Comparison of ENCODE assay signal across 15 cellular contexts in the genomic region with DNA sequence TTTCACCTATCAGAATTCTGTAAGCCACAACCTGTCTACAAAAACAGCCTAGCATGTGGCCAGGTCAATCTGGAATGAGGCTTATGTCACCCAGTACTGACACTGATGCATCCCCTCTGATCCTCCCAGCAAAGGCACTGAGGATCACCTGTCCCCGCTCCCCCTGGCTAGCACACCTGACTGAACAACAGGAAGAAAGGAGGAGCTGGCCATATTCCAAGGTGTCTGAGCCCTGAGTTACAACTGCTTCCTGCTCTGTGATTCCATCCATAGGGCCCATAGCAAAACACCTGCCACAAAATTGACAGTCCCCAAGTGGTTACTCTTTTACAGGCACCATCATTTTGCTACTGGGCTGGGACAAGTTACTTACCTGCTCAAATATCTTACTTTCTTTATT.
DNase-seq lines count a peak whose midpoint lies in the region; TF ChIP-seq lines count a peak whose summit lies in the region.
"Had no signal": no experiment of that assay in that cellular context is flagged by ENCODE, and none has a peak within 500 bp of the region (broad histone marks: within the 10 kb centered on the region; RNA-seq: fewer than 3 reads in every experiment).

No MANE protein-coding gene starts in this region.

- H3K9me3 ChIP-seq in prostate gland = no peaks in the 10 kb centered on the region
- no peaks in the 10 kb centered on the region for H3K9me3 ChIP-seq in A673 (ENCODE audit: low read depth, low read length, poor library complexity, severe bottlenecking)
- H3K9me3 ChIP-seq: heart right ventricle had no signal

- BruUV-seq in A673 (replicated peaks; lab: Mats Ljungman, UMichigan) = no TSS peak

- peaks cover 27% of the 10 kb centered on the region for H3K4me1 Mint-ChIP-seq in glutamatergic neuron (ENCODE audit: low read depth, unreplicated experiment)
- H3K4me1 Mint-ChIP-seq: GM23338 had no signal

- TF ChIP-seq CTCF in prostate gland (IDR thresholded peaks at IDR 0.05) = no peak
- TF ChIP-seq CTCF in glutamatergic neuron (IDR thresholded peaks at IDR 0.05; ENCODE audit: partially characterized antibody, unreplicated experiment) = no peak
- TF ChIP-seq CTCF in A673 (conservative IDR thresholded peaks at IDR 0.05; ENCODE audit: low read depth, low read length) = no peak

- H3K27me3 Mint-ChIP-seq in glutamatergic neuron (ENCODE audit: unreplicated experiment) = peaks cover 5% of the 10 kb centered on the region

- H3K4me3 Mint-ChIP-seq in glutamatergic neuron (ENCODE audit: unreplicated experiment) = no peak overlapping the region
- H3K4me3 Mint-ChIP-seq: activated naive CD8-positive, alpha-beta T cell; GM23338 had no signal

- no peak overlapping the region for H3K27ac Mint-ChIP-seq in glutamatergic neuron (ENCODE audit: unreplicated experiment)
- H3K27ac Mint-ChIP-seq: activated naive CD8-positive, alpha-beta T cell; GM23338 had no signal

- intact Hi-C loops in prostate gland (cut with DNase I) = no loop called here
- intact Hi-C loops in A673 (cut with micrococcal nuclease; ENCODE audit: unreplicated experiment) = no loop called here

- H3K4me1 ChIP-seq in prostate gland (replicated peaks) = no peaks in the 10 kb centered on the region
- no peaks in the 10 kb centered on the region for H3K4me1 ChIP-seq in A673 (ENCODE audit: insufficient read depth, low read length, poor library complexity, severe bottlenecking)

- H3K36me3 Mint-ChIP-seq in glutamatergic neuron (ENCODE audit: unreplicated experiment) = no peaks in the 10 kb centered on the region
- H3K36me3 Mint-ChIP-seq: activated naive CD8-positive, alpha-beta T cell had no signal

- H3K36me3 ChIP-seq in prostate gland = no peaks in the 10 kb centered on the region
- no peaks in the 10 kb centered on the region for H3K36me3 ChIP-seq in A673 (ENCODE audit: insufficient read depth, low read length, poor library complexity, severe bottlenecking)
- H3K36me3 ChIP-seq: heart right ventricle had no signal

- H3K9me3 Mint-ChIP-seq in glutamatergic neuron (ENCODE audit: unreplicated experiment) = peaks cover 7% of the 10 kb centered on the region
- H3K9me3 Mint-ChIP-seq: GM23338 had no signal

- CTCF ChIA-PET in A673 (lab: Charles Lee) = no interaction called here

- peak; percentile 18 for DNase-seq in DMS53 treated with DMSO at 0.1 percent for 48 hours (lab: John Stamatoyannopoulos, UW; ENCODE audit: unreplicated experiment)
- peak; percentile 69 to 94 for DNase-seq in NCI-H2081 (lab: John Stamatoyannopoulos, UW)
- DNase-seq in NCI-H748 (lab: John Stamatoyannopoulos, UW; ENCODE audit: unreplicated experiment) = peak; percentile 90
- DNase-seq in prostate gland (ENCODE audit: low spot score) = peak; percentile 43
- no peak for DNase-seq in glutamatergic neuron
- DNase-seq in A673 (ENCODE audit: low spot score) = no peak
- no peak for DNase-seq in activated gamma-delta T cell treated with Interleukin-2 at 50 U/mL for 16 hours
- DNase-seq: activated CD8-positive, alpha-beta memory T cell treated with anti-CD3 and anti-CD28 coated beads for 24 hours; heart right ventricle; left ventricle myocardium superior; NCI-H1436 treated with DMSO at 0.1 percent for 48 hours; stimulated activated CD8-positive, alpha-beta memory T cell treated with anti-CD3 and anti-CD28 coated beads, Interleukin-4, amount 100 ng/mL, for 48 hours had no signal

- POLR2A ChIA-PET in A673 (lab: Charles Lee; ENCODE audit: low non-redundant PET) = interaction anchor here (1.0 kb wide), 1 partner anchor 11 kb away, joined by 3 read pairs; no protein-coding TSS in a partner anchor

- WGBS in prostate gland = 81% methylated on average over 1 of the region's 1 CpG

- H3K27me3 ChIP-seq in prostate gland (replicated peaks; ENCODE audit: insufficient read depth) = no peaks in the 10 kb centered on the region
- H3K27me3 ChIP-seq in A673 (replicated peaks; ENCODE audit: insufficient read depth, low read depth, low read length, poor library complexity) = no peaks in the 10 kb centered on the region
- H3K27me3 ChIP-seq: heart right ventricle had no signal

- TF ChIP-seq POLR2A in prostate gland (IDR thresholded peaks at IDR 0.05) = no peak

- H3K4me3 ChIP-seq in prostate gland (no peak overlapping the region), A673 (ENCODE audit: low read depth, low read length, poor library complexity, severe bottlenecking) (no peak overlapping the region)
- H3K4me3 ChIP-seq: GM23338, heart right ventricle, SK-N-MC had no signal

- H3K27ac ChIP-seq in prostate gland (peak overlapping the region in 1 of 2 donors; percentile 10), A673 (ENCODE audit: low read depth, low read length, poor library complexity, severe bottlenecking) (no peak overlapping the region)
- H3K27ac ChIP-seq: SK-N-MC had no signal

Comparison
In these comparisons a context has a peak if more than half of its experiments do, and no peak if none do; other contexts are left out.
1. DNase-seq: peak in DMS53 treated with DMSO at 0.1 percent for 48 hours (single experiment), NCI-H2081 (2 of 2), NCI-H748 (single experiment) and prostate gland (single experiment); none in glutamatergic neuron (single experiment), A673 (single experiment) and activated gamma-delta T cell treated with Interleukin-2 at 50 U/mL for 16 hours (single experiment).